Comparison of ENCODE assay signal across 8 cellular contexts in the genomic region with DNA sequence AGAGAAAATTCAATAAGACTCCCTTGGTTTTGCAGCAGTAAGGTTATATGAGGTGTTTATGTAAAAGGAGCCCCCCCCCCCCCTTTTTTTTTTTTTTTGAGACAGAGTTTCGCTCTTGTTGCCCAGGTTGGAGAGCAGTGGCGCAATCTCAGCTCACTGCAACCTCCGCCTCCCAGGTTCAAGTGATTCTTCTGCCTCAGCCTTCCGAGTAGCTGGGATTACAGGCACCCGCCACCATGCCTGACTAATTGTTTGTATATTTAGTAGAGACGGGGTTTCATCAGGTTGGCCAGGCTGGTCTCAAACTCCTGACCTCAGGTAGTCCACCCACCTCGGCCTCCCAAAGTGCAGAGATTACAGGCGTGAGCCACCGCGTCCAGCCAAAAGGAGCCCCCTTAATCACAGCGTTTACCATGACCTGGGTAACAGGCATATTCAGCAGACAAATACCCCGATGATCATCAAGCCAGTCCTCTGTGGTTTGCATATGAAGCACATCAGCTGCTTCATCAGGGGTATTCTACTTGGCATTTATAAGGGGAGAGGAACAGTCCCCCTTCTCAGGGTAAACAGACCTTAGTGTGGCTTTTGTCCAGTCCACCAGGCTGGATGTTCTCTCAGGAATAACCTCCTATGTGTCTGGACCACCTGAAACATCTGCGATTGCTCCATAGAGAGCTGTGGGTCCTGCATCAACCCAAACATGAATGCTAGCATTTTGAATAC. TPM values are rescaled to one million over a fixed set of nuclear protein-coding genes. Genes with fewer than 3 reads are reported as not detected.
DNase-seq lines count a peak whose midpoint lies in the region; ATAC-seq and TF ChIP-seq lines count a peak whose summit lies in the region.
"Not testable (repeated sequence)": the region's sequence is repeated elsewhere in the genome, so short reads cannot be mapped to it uniquely, and the experiment has no call there.

No MANE protein-coding gene starts in this region.

- not testable (repeated sequence) for H3K9me3 ChIP-seq in CD8-positive, alpha-beta memory T cell (ENCODE audit: low read length); tibial artery

- CTCF ChIA-PET in CD8-positive, alpha-beta memory T cell (lab: Charles Lee): interaction anchor here (2.2 kb wide), 1 partner anchor 50 kb away, joined by 5 read pairs; no protein-coding TSS in a partner anchor
- CTCF ChIA-PET in activated naive CD4-positive, alpha-beta T cell treated with anti-CD3 and anti-CD28 coated beads, Interleukin-2, amount 10 ng/mL, durations not matched to agents 7 days and 5 days (lab: Charles Lee): not testable (repeated sequence)

- peak in 1 of 5 donors; percentile 4 for DNase-seq in CD8-positive, alpha-beta memory T cell
- DNase-seq in activated CD4-positive, alpha-beta T cell treated with anti-CD3 and anti-CD28 coated beads, Interleukin-2, amount 10 ng/mL, durations not matched to agents 24 days and 14 days; activated naive CD4-positive, alpha-beta T cell treated with anti-CD3 and anti-CD28 coated beads, Interleukin-2, amount 10 ng/mL, durations not matched to agents 7 days and 5 days; immature natural killer cell; tibial artery: not testable (repeated sequence)

- H3K36me3 ChIP-seq in CD8-positive, alpha-beta memory T cell (ENCODE audit: insufficient read depth, low read length); tibial artery: not testable (repeated sequence)

- H3K27ac ChIP-seq in CD8-positive, alpha-beta memory T cell (ENCODE audit: low read depth, low read length): not testable (repeated sequence)
- H3K27ac ChIP-seq in tibial artery: peak overlapping the region; percentile 59 to 64

- peaks cover 26% of the 10 kb centered on the region for H3K4me1 ChIP-seq in CD8-positive, alpha-beta memory T cell (ENCODE audit: insufficient read depth, low read length)
- peaks cover 0 to 73% (median 40%) of the 10 kb centered on the region in 4 donors for H3K4me1 ChIP-seq in tibial artery

- not testable (repeated sequence) for H3K4me3 ChIP-seq in CD8-positive, alpha-beta memory T cell (ENCODE audit: low read length); tibial artery

- peak; percentile 17 for ATAC-seq in GM19463 (IDR thresholded peaks at IDR 0.05; ENCODE audit: unreplicated experiment)
- ATAC-seq in HG03354 (IDR thresholded peaks at IDR 0.05; ENCODE audit: poor library complexity, severe bottlenecking, unreplicated experiment): peak; percentile 24

- H3K9me3 Mint-ChIP-seq in CD8-positive, alpha-beta memory T cell; activated CD4-positive, alpha-beta T cell treated with anti-CD3 and anti-CD28 coated beads, Interleukin-2, amount 10 ng/mL, durations not matched to agents 24 days and 14 days; immature natural killer cell: not testable (repeated sequence)
- peaks cover 18% of the 10 kb centered on the region for H3K9me3 Mint-ChIP-seq in activated naive CD4-positive, alpha-beta T cell treated with anti-CD3 and anti-CD28 coated beads, Interleukin-2, amount 10 ng/mL, durations not matched to agents 7 days and 5 days
- H3K9me3 Mint-ChIP-seq in nephron: peaks cover 12% of the 10 kb centered on the region

- H3K4me1 Mint-ChIP-seq in CD8-positive, alpha-beta memory T cell: peaks cover 39 to 50% (median 45%) of the 10 kb centered on the region in 3 donors
- peaks cover 41% of the 10 kb centered on the region for H3K4me1 Mint-ChIP-seq in activated CD4-positive, alpha-beta T cell treated with anti-CD3 and anti-CD28 coated beads, Interleukin-2, amount 10 ng/mL, durations not matched to agents 24 days and 14 days
- peaks cover 49% of the 10 kb centered on the region for H3K4me1 Mint-ChIP-seq in activated naive CD4-positive, alpha-beta T cell treated with anti-CD3 and anti-CD28 coated beads, Interleukin-2, amount 10 ng/mL, durations not matched to agents 7 days and 5 days
- H3K4me1 Mint-ChIP-seq in immature natural killer cell (peaks cover 71 to 82% of the 10 kb centered on the region in 2 donors), nephron (peaks cover 26% of the 10 kb centered on the region)

- intact Hi-C loops in activated CD4-positive, alpha-beta T cell treated with anti-CD3 and anti-CD28 coated beads, Interleukin-2, amount 10 ng/mL, durations not matched to agents 24 days and 14 days (cut with micrococcal nuclease): loop anchor here (2.0 kb wide), 2 partner anchors 18 to 130 kb away; no protein-coding TSS in a partner anchor
- intact Hi-C loops in tibial artery (cut with DNase I; ENCODE audit: low total_unique reads): not testable (repeated sequence)

- H3K27me3 ChIP-seq in CD8-positive, alpha-beta memory T cell (ENCODE audit: insufficient read depth, low read length, poor library complexity, severe bottlenecking); tibial artery: not testable (repeated sequence)

- H3K27me3 Mint-ChIP-seq in CD8-positive, alpha-beta memory T cell; activated CD4-positive, alpha-beta T cell treated with anti-CD3 and anti-CD28 coated beads, Interleukin-2, amount 10 ng/mL, durations not matched to agents 24 days and 14 days; activated naive CD4-positive, alpha-beta T cell treated with anti-CD3 and anti-CD28 coated beads, Interleukin-2, amount 10 ng/mL, durations not matched to agents 7 days and 5 days; immature natural killer cell (ENCODE audit: low read depth in 3 of 3); nephron (ENCODE audit: low read depth): not testable (repeated sequence)

- H3K27ac Mint-ChIP-seq in CD8-positive, alpha-beta memory T cell: peak overlapping the region; percentile 8 to 88 (median 60)
- peak overlapping the region; percentile 80 for H3K27ac Mint-ChIP-seq in activated CD4-positive, alpha-beta T cell treated with anti-CD3 and anti-CD28 coated beads, Interleukin-2, amount 10 ng/mL, durations not matched to agents 24 days and 14 days
- peak overlapping the region; percentile 86 for H3K27ac Mint-ChIP-seq in activated naive CD4-positive, alpha-beta T cell treated with anti-CD3 and anti-CD28 coated beads, Interleukin-2, amount 10 ng/mL, durations not matched to agents 7 days and 5 days
- H3K27ac Mint-ChIP-seq in immature natural killer cell: peak overlapping the region; percentile 67 to 95 (median 89)
- H3K27ac Mint-ChIP-seq in nephron: peak overlapping the region; percentile 81 to 92 (median 82)

- not testable (repeated sequence) for H3K36me3 Mint-ChIP-seq in CD8-positive, alpha-beta memory T cell; immature natural killer cell
- H3K36me3 Mint-ChIP-seq in activated CD4-positive, alpha-beta T cell treated with anti-CD3 and anti-CD28 coated beads, Interleukin-2, amount 10 ng/mL, durations not matched to agents 24 days and 14 days (ENCODE audit: low read depth): peaks cover 13% of the 10 kb centered on the region
- peaks cover 23% of the 10 kb centered on the region for H3K36me3 Mint-ChIP-seq in activated naive CD4-positive, alpha-beta T cell treated with anti-CD3 and anti-CD28 coated beads, Interleukin-2, amount 10 ng/mL, durations not matched to agents 7 days and 5 days
- peaks cover 14% of the 10 kb centered on the region for H3K36me3 Mint-ChIP-seq in nephron (ENCODE audit: low read depth)

- TF ChIP-seq CTCF in nephron (IDR thresholded peaks at IDR 0.05; ENCODE audit: unreplicated experiment in 3 of 3); tibial artery (IDR thresholded peaks at IDR 0.05): not testable (repeated sequence)

- POLR2A ChIA-PET in CD8-positive, alpha-beta memory T cell (lab: Charles Lee): not testable (repeated sequence)

- H3K4me3 Mint-ChIP-seq in CD8-positive, alpha-beta memory T cell: peak overlapping the region in 6 of 7 donors; percentile 42 to 86 (median 66)
- peak overlapping the region; percentile 62 for H3K4me3 Mint-ChIP-seq in activated CD4-positive, alpha-beta T cell treated with anti-CD3 and anti-CD28 coated beads, Interleukin-2, amount 10 ng/mL, durations not matched to agents 24 days and 14 days
- not testable (repeated sequence) for H3K4me3 Mint-ChIP-seq in activated naive CD4-positive, alpha-beta T cell treated with anti-CD3 and anti-CD28 coated beads, Interleukin-2, amount 10 ng/mL, durations not matched to agents 7 days and 5 days; nephron
- peak overlapping the region; percentile 44 to 78 (median 71) for H3K4me3 Mint-ChIP-seq in immature natural killer cell

RNA-seq across cellular contexts. Expression of gene ANXA4, which starts 32.5 kb away (rescaled TPM):
- total RNA-seq in CD8-positive, alpha-beta memory T cell: 10 to 100 TPM; 30.2 to 33.7 TPM
- polyA plus RNA-seq in CD8-positive, alpha-beta memory T cell: 38.6 TPM
- 47.4 and 49.0 TPM in 2 replicates for total RNA-seq in activated CD4-positive, alpha-beta T cell treated with anti-CD3 and anti-CD28 coated beads, Interleukin-2, amount 10 ng/mL, durations not matched to agents 24 days and 14 days
- 10 to 100 TPM; 80.8 to 86.1 (median 85.5) TPM for polyA plus RNA-seq in immature natural killer cell

RNA-seq across cellular contexts. Expression of gene GMCL1, which starts 55.0 kb away (rescaled TPM):
- total RNA-seq in CD8-positive, alpha-beta memory T cell: 10 to 100 TPM; 15.5 to 17.6 TPM
- polyA plus RNA-seq in CD8-positive, alpha-beta memory T cell: 38.4 TPM
- total RNA-seq in activated CD4-positive, alpha-beta T cell treated with anti-CD3 and anti-CD28 coated beads, Interleukin-2, amount 10 ng/mL, durations not matched to agents 24 days and 14 days: 25.9 and 28.0 TPM in 2 replicates
- 10 to 100 TPM; 38.4 to 52.9 (median 38.9) TPM for polyA plus RNA-seq in immature natural killer cell
